In genomic region chr7:131235489-131236317, GRCh38 we compare ENCODE assay signal across 8 cellular contexts.
DNase-seq lines count a peak whose midpoint lies in the region; ATAC-seq, FAIRE-seq and TF ChIP-seq lines count a peak whose summit lies in the region.

No MANE protein-coding gene starts in this region.

- no peaks in the 10 kb centered on the region for H3K36me3 ChIP-seq in HepG2 (replicated peaks in 1 of 2; ENCODE audit: control insufficient read depth in 1 of 2, insufficient read depth in 2 of 2, low read length in 2 of 2)

- H3K4me1 ChIP-seq in HepG2 (ENCODE audit: insufficient read depth, low read length) = peaks cover 23% of the 10 kb centered on the region

- peaks cover 0 to 5% of the 10 kb centered on the region in 2 experiments; a peak in 1 of 5 replicates for H3K27me3 ChIP-seq in HepG2 (ENCODE audit: control insufficient read depth in 1 of 2, insufficient read depth in 2 of 2, low read length in 2 of 2)

- DNase-seq in HS-5 (ENCODE audit: low read depth) = peak; percentile 82
- peak; percentile 84 for DNase-seq in T-helper 22 cell (ENCODE audit: low read depth)
- DNase-seq in astrocyte of the cerebellum (ENCODE audit: low read depth) = peak; percentile 100
- peak; percentile 16 for DNase-seq in HepG2 (ENCODE audit: low spot score)
- peak; percentile 20 for DNase-seq in stimulated activated CD8-positive, alpha-beta memory T cell treated with anti-CD3 and anti-CD28 coated beads, Interleukin-15, amount 100 ng/mL, for 24 hours (ENCODE audit: low read depth)

- no peak overlapping the region for H3K4me3 ChIP-seq in astrocyte of the cerebellum (ENCODE audit: low read depth, low read length)
- no peak overlapping the region for H3K4me3 ChIP-seq in HepG2 (replicated peaks in 1 of 3; ENCODE audit: insufficient read depth in 1 of 3, low read depth in 2 of 3, low read length in 3 of 3)

- intact Hi-C loops in HepG2 (cut with micrococcal nuclease; ENCODE audit: unreplicated experiment) = no loop called here

- no peak for TF ChIP-seq POLR2A in HepG2 (IDR thresholded peaks at IDR 0.05; ENCODE audit: insufficient read depth in 1 of 2, low read depth in 2 of 2, low read length in 2 of 2)

- WGBS in HepG2 (ENCODE audit: low lambda C conversion rate) = 5% methylated on average over 13 of the region's 13 CpGs

- H3K9ac ChIP-seq in HepG2 (ENCODE audit: insufficient read depth, low read depth, low read length) = no peak overlapping the region

- H2AFZ ChIP-seq in HepG2 (ENCODE audit: low read length) = no peak overlapping the region

- BruUV-seq in HepG2 (replicated peaks; lab: Mats Ljungman, UMichigan) = no TSS peak

- H3K9me3 ChIP-seq in HepG2 (ENCODE audit: low read length) = no peaks in the 10 kb centered on the region

- TF ChIP-seq RAD21 in HepG2 (CRISPR knock-in tag; IDR thresholded peaks at IDR 0.05) = no peak

- no peak for ATAC-seq in HepG2
- ATAC-seq in HG02885 (IDR thresholded peaks at IDR 0.05; ENCODE audit: poor library complexity, unreplicated experiment) = no peak
- ATAC-seq in HG03469 (IDR thresholded peaks at IDR 0.05; ENCODE audit: unreplicated experiment) = no peak
- no peak for ATAC-seq in HG03457 (IDR thresholded peaks at IDR 0.05; ENCODE audit: unreplicated experiment)

- TF ChIP-seq CTCF in astrocyte of the cerebellum (IDR thresholded peaks at IDR 0.05; ENCODE audit: low read depth, low read length, missing control alignments) (no peak), HepG2 (CRISPR knock-in tag; IDR thresholded peaks at IDR 0.05) (no peak)

- no peak overlapping the region for H3K27ac ChIP-seq in HepG2 (ENCODE audit: extremely low read length, insufficient read depth, low read length)

- no peaks in the 10 kb centered on the region for H3K79me2 ChIP-seq in HepG2 (ENCODE audit: insufficient read depth, low read length)

- CTCF ChIA-PET in HepG2 (lab: Yijun Ruan, JAX; ENCODE audit: low intra/inter-chr PET ratio, low total read pairs) = no interaction called here

- POLR2A ChIA-PET in HepG2 (lab: Yijun Ruan, JAX) = no interaction called here

- H3K4me2 ChIP-seq in HepG2 (ENCODE audit: low read depth, low read length) = 0 out of 2 replicates have a peak overlapping the region, but pooled peaks have one; percentile 10

- FAIRE-seq in HepG2 (lab: Jason Lieb, UNC) = no peak

- no peak for TF ChIP-seq EP300 in HepG2 (IDR thresholded peaks at IDR 0.05; ENCODE audit: low read depth in 2 of 2, low read length in 2 of 2)
- TF ChIP-seq EP300 in HepG2 (CRISPR knock-in tag; IDR thresholded peaks at IDR 0.05; ENCODE audit: borderline replicate concordance) = no peak

- in situ Hi-C loops in astrocyte of the cerebellum (cut with HindIII; ENCODE audit: low sequenced_read_pairs) = no loop called here
- in situ Hi-C loops in HepG2 (cut with HindIII; ENCODE audit: extremely low pct_ligation_motif_present, low pct_unique_long_range_greater_than_20kb) = no loop called here

- H4K20me1 ChIP-seq in HepG2 (ENCODE audit: insufficient read depth, low read length) = no peaks in the 10 kb centered on the region

TF ChIP-seq in HepG2, 621 proteins besides CTCF, POLR2A, EP300 and RAD21:
- TF ChIP-seq, protein P1, sequence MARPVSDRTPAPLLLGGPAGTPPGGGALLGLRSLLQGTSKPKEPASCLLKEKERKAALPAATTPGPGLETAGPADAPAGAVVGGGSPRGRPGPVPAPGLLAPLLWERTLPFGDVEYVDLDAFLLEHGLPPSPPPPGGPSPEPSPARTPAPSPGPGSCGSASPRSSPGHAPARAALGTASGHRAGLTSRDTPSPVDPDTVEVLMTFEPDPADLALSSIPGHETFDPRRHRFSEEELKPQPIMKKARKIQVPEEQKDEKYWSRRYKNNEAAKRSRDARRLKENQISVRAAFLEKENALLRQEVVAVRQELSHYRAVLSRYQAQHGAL (CRISPR knock-in tag; IDR thresholded peaks at IDR 0.05; ENCODE audit: not compliant biosample characterization) = no peak
- TF ChIP-seq ZNF33A (CRISPR knock-in tag; IDR thresholded peaks at IDR 0.05; ENCODE audit: borderline replicate concordance) (no peak), XRCC5 (optimal IDR thresholded peaks at IDR 0.05; ENCODE audit: low read length) (no peak), ZNF652 (CRISPR knock-in tag; IDR thresholded peaks at IDR 0.05; ENCODE audit: borderline replicate concordance, low read depth) (peak; percentile 48; the same call in 1 of the 2 replicates), RFX3 (CRISPR knock-in tag; IDR thresholded peaks at IDR 0.05) (peak; percentile 14; the same call in 1 of the 2 replicates), SETDB1 (CRISPR knock-in tag; IDR thresholded peaks at IDR 0.05; ENCODE audit: borderline replicate concordance) (no peak), ZNF761 (CRISPR knock-in tag; conservative IDR thresholded peaks at IDR 0.05) (no peak), PTBP1 (IDR thresholded peaks at IDR 0.05; ENCODE audit: low read depth, low read length, poor library complexity, severe bottlenecking) (no peak), ZNF629 (CRISPR knock-in tag; conservative IDR thresholded peaks at IDR 0.05) (no peak), CBX1 (IDR thresholded peaks at IDR 0.05; ENCODE audit: low read depth) (no peak), AGO1 (IDR thresholded peaks at IDR 0.05; ENCODE audit: low read depth, low read length, poor library complexity, severe bottlenecking) (no peak), CREB1 (IDR thresholded peaks at IDR 0.05) (0 out of 2 replicates have a peak, but pooled peaks have one; percentile 3), CREB1 (CRISPR knock-in tag; IDR thresholded peaks at IDR 0.05) (no peak), MYC (CRISPR knock-in tag; IDR thresholded peaks at IDR 0.05; ENCODE audit: borderline replicate concordance) (no peak), FOSL2 (CRISPR knock-in tag; IDR thresholded peaks at IDR 0.05) (0 out of 2 replicates have a peak, but pooled peaks have one; percentile 25), MAFK (conservative IDR thresholded peaks at IDR 0.05 in 1 of 2, IDR thresholded peaks at IDR 0.05 in 1 of 2; ENCODE audit: low read length in 2 of 2) (no peak), HOXA3 (CRISPR knock-in tag; IDR thresholded peaks at IDR 0.05) (no peak)
- TF ChIP-seq, protein P2, sequence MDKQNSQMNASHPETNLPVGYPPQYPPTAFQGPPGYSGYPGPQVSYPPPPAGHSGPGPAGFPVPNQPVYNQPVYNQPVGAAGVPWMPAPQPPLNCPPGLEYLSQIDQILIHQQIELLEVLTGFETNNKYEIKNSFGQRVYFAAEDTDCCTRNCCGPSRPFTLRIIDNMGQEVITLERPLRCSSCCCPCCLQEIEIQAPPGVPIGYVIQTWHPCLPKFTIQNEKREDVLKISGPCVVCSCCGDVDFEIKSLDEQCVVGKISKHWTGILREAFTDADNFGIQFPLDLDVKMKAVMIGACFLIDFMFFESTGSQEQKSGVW (CRISPR knock-in tag; IDR thresholded peaks at IDR 0.05; ENCODE audit: borderline replicate concordance) = no peak
TF ChIP-seq in HepG2: peak in this region for 4.

Comparison
In these comparisons a context has a peak if more than half of its experiments do, and no peak if none do; other contexts are left out.
1. DNase-seq: peak in every context shown above with its lines; median percentile 100 in astrocyte of the cerebellum; 84 in T-helper 22 cell; 82 in HS-5; 20 in stimulated activated CD8-positive, alpha-beta memory T cell treated with anti-CD3 and anti-CD28 coated beads, Interleukin-15, amount 100 ng/mL, for 24 hours; 16 in HepG2.